In genomic region chr11:64728757-64729365, GRCh38 we compare ENCODE assay signal across 28 cellular contexts. TPM values are rescaled to one million over a fixed set of nuclear protein-coding genes. Genes with fewer than 3 reads are reported as not detected.
"Had no signal": no experiment of that assay in that cellular context is flagged by ENCODE, and none has a peak within 500 bp of the region (broad histone marks: within the 10 kb centered on the region; RNA-seq: fewer than 3 reads in every experiment).

No MANE protein-coding gene starts in this region.

- H3K36me3 ChIP-seq: cardiac muscle cell, right lobe of liver, vagina had no signal

- H3K9me3 Mint-ChIP-seq: activated CD8-positive, alpha-beta T cell treated with anti-CD3 and anti-CD28 coated beads for 36 hours; activated naive CD8-positive, alpha-beta T cell treated with anti-CD3 and anti-CD28 coated beads for 36 hours; activated T-cell treated with anti-CD3 and anti-CD28 coated beads, Interleukin-2, amount 50 U/mL, for 4 hours; activated T-helper 2 cell treated with anti-CD3 and anti-CD28 coated beads, Interferon-gamma antibody, Interleukin-2, Interleukin-4, amounts not matched to agents 10 μg/mL and 5 μg/mL and 100 μg/mL, durations not matched to agents 14 hours and 24 hours and 36 hours; brain; T-helper 1 cell treated with Interleukin-12 subunit alpha and Interleukin-12 subunit beta and Interleukin-4 antibody, amounts not matched to agents 30 μg/mL and 1 μg/mL, for 36 hours had no signal

- ATAC-seq: stimulated activated naive CD8-positive, alpha-beta T cell treated with anti-CD3 and anti-CD28 coated beads, Interleukin-15, Interleukin-2, amounts not matched to agents 100 U/mL and 50 U/mL, for 24 hours had no signal

- H3K27ac ChIP-seq: ascending aorta, cardiac muscle cell, epithelial cell of prostate, esophagus squamous epithelium, left ventricle myocardium inferior, right lobe of liver, thoracic aorta, vagina had no signal

- H3K27me3 Mint-ChIP-seq: activated CD8-positive, alpha-beta T cell treated with anti-CD3 and anti-CD28 coated beads for 36 hours; activated naive CD8-positive, alpha-beta T cell treated with anti-CD3 and anti-CD28 coated beads for 36 hours had no signal

- H3K4me3 Mint-ChIP-seq: activated CD8-positive, alpha-beta T cell treated with anti-CD3 and anti-CD28 coated beads for 36 hours; activated naive CD8-positive, alpha-beta T cell treated with anti-CD3 and anti-CD28 coated beads for 36 hours; activated T-cell treated with anti-CD3 and anti-CD28 coated beads, Interleukin-2, amount 50 U/mL, for 4 hours; T-helper 1 cell treated with Interleukin-12 subunit alpha and Interleukin-12 subunit beta and Interleukin-4 antibody, amounts not matched to agents 30 μg/mL and 1 μg/mL, for 36 hours had no signal

- H3K36me3 Mint-ChIP-seq: activated naive CD8-positive, alpha-beta T cell treated with anti-CD3 and anti-CD28 coated beads for 36 hours; brain had no signal

- DNase-seq: activated CD4-positive, alpha-beta T cell treated with anti-CD3 and anti-CD28 coated beads, Interleukin-2, amount 50 U/mL, for 1 hour; activated CD8-positive, alpha-beta T cell treated with anti-CD3 and anti-CD28 coated beads for 36 hours; activated naive CD4-positive, alpha-beta T cell; activated naive CD8-positive, alpha-beta T cell treated with anti-CD3 and anti-CD28 coated beads for 36 hours; activated T-cell treated with anti-CD3 and anti-CD28 coated beads, Interleukin-2, amount 50 U/mL, for 4 hours; cerebellar nuclear complex; cortex of kidney; esophagus squamous epithelium; foreskin melanocyte; left ventricle myocardium inferior; occipital lobe; stimulated activated CD4-positive, alpha-beta T cell treated with anti-CD3 and anti-CD28 coated beads, Interleukin-12 subunit alpha, Interleukin-12 subunit beta, amount 100 ng/mL, for 4 hours; stimulated activated CD4-positive, alpha-beta T cell treated with anti-CD3 and anti-CD28 coated beads, Interleukin-4, amount 100 ng/mL, for 1 hour; stimulated activated naive CD8-positive, alpha-beta T cell treated with anti-CD3 and anti-CD28 coated beads, Interleukin-15, Interleukin-2, amounts not matched to agents 100 U/mL and 50 U/mL, for 24 hours; SW 1271; T-helper 9 cell; trophoblast cell had no signal

- H3K4me1 ChIP-seq: vagina had no signal

- H3K4me3 ChIP-seq: ascending aorta, cardiac muscle cell, esophagus squamous epithelium, left ventricle myocardium inferior, right lobe of liver, thoracic aorta, vagina had no signal

- H3K27me3 ChIP-seq: ascending aorta, cardiac muscle cell, right lobe of liver, vagina had no signal

- H3K9me3 ChIP-seq: ascending aorta, esophagus squamous epithelium, left ventricle myocardium inferior, right lobe of liver, thoracic aorta, vagina had no signal

- H3K27ac Mint-ChIP-seq: activated CD8-positive, alpha-beta T cell treated with anti-CD3 and anti-CD28 coated beads for 36 hours; activated naive CD8-positive, alpha-beta T cell treated with anti-CD3 and anti-CD28 coated beads for 36 hours; activated T-helper 2 cell treated with anti-CD3 and anti-CD28 coated beads, Interferon-gamma antibody, Interleukin-2, Interleukin-4, amounts not matched to agents 10 μg/mL and 5 μg/mL and 100 μg/mL, durations not matched to agents 14 hours and 24 hours and 36 hours; T-helper 1 cell treated with Interleukin-12 subunit alpha and Interleukin-12 subunit beta and Interleukin-4 antibody, amounts not matched to agents 30 μg/mL and 1 μg/mL, for 36 hours had no signal

RNA-seq across cellular contexts. Expression of gene NRXN2, which starts 5.9 kb away (rescaled TPM):
- total RNA-seq: activated T-helper 2 cell treated with anti-CD3 and anti-CD28 coated beads, Interferon-gamma antibody, Interleukin-2, Interleukin-4, amounts not matched to agents 10 μg/mL and 5 μg/mL and 100 μg/mL, durations not matched to agents 14 hours and 24 hours and 36 hours; glomerular endothelial cell; lung microvascular endothelial cell had no signal

RNA-seq across cellular contexts. Expression of gene PYGM, which starts 30.9 kb away (rescaled TPM):
- total RNA-seq: glomerular endothelial cell had no signal
